Comparison of ENCODE assay signal across 9 cellular contexts in the genomic region with DNA sequence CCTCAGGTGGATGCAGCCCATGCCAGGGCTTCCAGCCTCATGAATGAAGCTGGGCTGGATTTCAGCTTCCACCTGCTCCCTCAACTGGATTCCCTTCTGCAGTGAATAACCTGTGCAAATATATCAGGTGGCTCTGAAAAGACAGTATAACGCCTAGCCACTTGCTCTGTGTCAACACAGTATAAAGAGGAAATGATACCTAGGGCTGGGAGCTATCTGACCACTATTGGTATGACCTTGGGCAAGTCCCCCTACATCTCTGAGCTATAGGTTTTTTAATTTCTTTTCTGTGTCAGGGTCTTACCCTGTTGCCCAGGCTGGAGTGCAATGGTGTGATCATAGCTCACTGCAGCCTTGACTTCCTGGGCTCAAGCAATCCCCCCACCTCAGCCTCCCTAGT. TPM values are rescaled to one million over a fixed set of nuclear protein-coding genes. Genes with fewer than 3 reads are reported as not detected.
DNase-seq lines count a peak whose midpoint lies in the region; ATAC-seq and TF ChIP-seq lines count a peak whose summit lies in the region.
"Had no signal": no experiment of that assay in that cellular context is flagged by ENCODE, and none has a peak within 500 bp of the region (broad histone marks: within the 10 kb centered on the region; RNA-seq: fewer than 3 reads in every experiment).

No MANE protein-coding gene starts in this region.

- no peaks in the 10 kb centered on the region for H3K36me3 ChIP-seq in thyroid gland

- H3K27me3 ChIP-seq in thyroid gland: no peaks in the 10 kb centered on the region

- DNase-seq in NOMO-1 treated with DMSO at 0.1 percent for 48 hours (lab: John Stamatoyannopoulos, UW; ENCODE audit: unreplicated experiment): peak; percentile 32
- no peak for DNase-seq in hypothalamus (lab: John Stamatoyannopoulos, UW)
- DNase-seq in SHP77 treated with DMSO at 0.1 percent for 48 hours (lab: John Stamatoyannopoulos, UW): no peak
- DNase-seq in thyroid gland: no peak
- DNase-seq in NCI-H146 (lab: John Stamatoyannopoulos, UW): no peak

- no peak for TF ChIP-seq POLR2A in thyroid gland (IDR thresholded peaks at IDR 0.05)

- 67 to 69% methylated on average over 1 of the region's 1 CpG for WGBS in thyroid gland, 2 donors

- intact Hi-C loops in thyroid gland (cut with DNase I): no loop called here

- no peak overlapping the region for H3K4me3 ChIP-seq in thyroid gland (replicated peaks in 1 of 3)
- H3K4me3 ChIP-seq: K562 had no signal

- no peak overlapping the region for H3K27ac ChIP-seq in thyroid gland

- peak; percentile 96 for ATAC-seq in GM18861 (IDR thresholded peaks at IDR 0.05; ENCODE audit: unreplicated experiment)
- ATAC-seq in GM21423 (IDR thresholded peaks at IDR 0.05; ENCODE audit: unreplicated experiment): peak; percentile 88
- ATAC-seq in HG03066 (IDR thresholded peaks at IDR 0.05; ENCODE audit: low read depth, unreplicated experiment): peak; percentile 72
- ATAC-seq: K562 had no signal

- peaks cover 0 to 7% of the 10 kb centered on the region in 2 donors for H3K4me1 ChIP-seq in thyroid gland

- TF ChIP-seq CTCF in thyroid gland (IDR thresholded peaks at IDR 0.05): no peak

- H3K9me3 ChIP-seq in thyroid gland: no peaks in the 10 kb centered on the region

RNA-seq across cellular contexts. Expression of a gene that starts 19.8 kb away (rescaled TPM):
- total RNA-seq in thyroid gland: not detected

RNA-seq across cellular contexts. Expression of a gene that starts 20.9 kb away (rescaled TPM):
- total RNA-seq in thyroid gland: 100 to 1,000 TPM in 2 of 4 donors, 10 to 100 TPM in 2; 49.4 to 111 (median 93.2) TPM

RNA-seq across cellular contexts. Expression of a gene that starts 21.4 kb away (rescaled TPM):
- 10 to 100 TPM; 17.1 to 24.9 (median 19.7) TPM for total RNA-seq in thyroid gland

RNA-seq across cellular contexts. Expression of a gene that starts 55.5 kb away (rescaled TPM):
- total RNA-seq in thyroid gland: under 1 TPM in 2 of 4 donors, not detected in 2; 0.22 to 0.67 TPM
